In genomic region chr5:17964067-17964466, GRCh38 we compare ENCODE assay signal across 23 cellular contexts.
"Had no signal": no experiment of that assay in that cellular context is flagged by ENCODE, and none has a peak within 500 bp of the region (broad histone marks: within the 10 kb centered on the region; RNA-seq: fewer than 3 reads in every experiment).

No MANE protein-coding gene starts in this region.

- H3K27ac ChIP-seq: HL-60, Peyer's patch, SJCRH30 had no signal

- H3K4me3 ChIP-seq: MG63, Peyer's patch, SJCRH30 had no signal

- H3K9me3 ChIP-seq: MG63, SJCRH30 had no signal

- H3K27me3 ChIP-seq: MG63, Peyer's patch, SJCRH30 had no signal

- DNase-seq: Karpas-422, KG1, MG63, NCI-H1092, NCI-H1105 treated with DMSO at 0.1 percent for 48 hours, NCI-H1417 treated with DMSO at 0.1 percent for 48 hours, NCI-H146, NCI-H1694 treated with DMSO at 0.1 percent for 48 hours, NCI-H1930, NCI-H2081, NCI-H2107, NCI-H226, NCI-H446, NCI-H510A, NCI-H524 treated with DMSO at 0.1 percent for 48 hours, NCI-H69, NCI-H774, Peyer's patch, SHP77 treated with DMSO at 0.1 percent for 48 hours, SJCRH30 had no signal

- ATAC-seq: Right ventricle myocardium inferior, SK-N-SH treated with all-trans-retinoic acid at 6 μM for 48 hours had no signal

- H3K4me1 ChIP-seq: Peyer's patch, SJCRH30 had no signal

- H3K36me3 ChIP-seq: MG63, Peyer's patch, SJCRH30 had no signal
